Comparison of ENCODE assay signal across 27 cellular contexts in the genomic region with DNA sequence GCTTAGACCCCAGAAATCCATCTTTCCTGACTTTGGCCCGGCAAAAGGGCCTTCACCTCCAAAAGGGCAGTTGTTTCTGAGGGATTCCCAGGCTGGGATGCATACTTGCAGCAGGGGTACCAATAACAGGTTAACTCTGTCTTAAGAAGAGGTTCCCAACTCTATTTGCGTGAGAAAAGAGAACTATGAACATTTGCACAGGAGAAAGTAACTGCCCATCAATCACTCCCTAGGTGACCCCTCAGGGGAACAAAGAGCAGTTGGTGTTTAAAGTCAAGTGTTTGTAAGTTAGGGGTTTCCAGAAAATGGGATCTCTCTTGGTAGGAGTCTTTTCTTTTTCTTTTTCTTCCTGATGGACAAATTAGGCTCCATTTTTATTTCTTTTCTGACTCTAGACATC.
"Had no signal": no experiment of that assay in that cellular context is flagged by ENCODE, and none has a peak within 500 bp of the region (broad histone marks: within the 10 kb centered on the region; RNA-seq: fewer than 3 reads in every experiment).

No MANE protein-coding gene starts in this region.

- H3K36me3 Mint-ChIP-seq: activated naive CD4-positive, alpha-beta T cell treated with anti-CD3 and anti-CD28 coated beads, Interleukin-2, amount 10 ng/mL, durations not matched to agents 7 days and 5 days; activated naive CD4-positive, alpha-beta T cell treated with anti-CD3 and anti-CD28 coated beads, Interleukin-2, amount 50 U/mL, for 72 hours; activated naive CD8-positive, alpha-beta T cell treated with anti-CD3 and anti-CD28 coated beads, Interleukin-2, amount 10 ng/mL, durations not matched to agents 7 days and 5 days had no signal

- H3K4me3 ChIP-seq: esophagus muscularis mucosa, gastrocnemius medialis, heart left ventricle had no signal

- H3K4me3 Mint-ChIP-seq: activated CD4-positive, alpha-beta memory T cell treated with anti-CD3 and anti-CD28 coated beads, Interleukin-2, amount 10 ng/mL, durations not matched to agents 7 days and 5 days; activated CD4-positive, alpha-beta T cell treated with anti-CD3 and anti-CD28 coated beads, Interleukin-2, amount 10 ng/mL, durations not matched to agents 7 days and 5 days; activated naive CD4-positive, alpha-beta T cell treated with anti-CD3 and anti-CD28 coated beads, Interleukin-2, amount 10 ng/mL, durations not matched to agents 7 days and 5 days; activated naive CD8-positive, alpha-beta T cell treated with anti-CD3 and anti-CD28 coated beads, Interleukin-2, amount 10 ng/mL, durations not matched to agents 7 days and 5 days; activated T-cell treated with anti-CD3 and anti-CD28 coated beads, Interleukin-2, amount 50 U/mL, for 24 hours; activated T-cell treated with anti-CD3 and anti-CD28 coated beads, Interleukin-2, amount 50 U/mL, for 72 hours; central memory CD8-positive, alpha-beta T cell; effector memory CD8-positive, alpha-beta T cell had no signal

- H3K27me3 Mint-ChIP-seq: activated T-cell treated with anti-CD3 and anti-CD28 coated beads, Interleukin-2, amount 50 U/mL, for 24 hours; central memory CD8-positive, alpha-beta T cell; effector memory CD8-positive, alpha-beta T cell had no signal

- H3K27ac Mint-ChIP-seq: activated CD4-positive, alpha-beta memory T cell treated with anti-CD3 and anti-CD28 coated beads, Interleukin-2, amount 10 ng/mL, durations not matched to agents 7 days and 5 days; activated CD4-positive, alpha-beta T cell treated with anti-CD3 and anti-CD28 coated beads, Interleukin-2, amount 10 ng/mL, durations not matched to agents 7 days and 5 days; activated naive CD4-positive, alpha-beta T cell treated with anti-CD3 and anti-CD28 coated beads, Interleukin-2, amount 10 ng/mL, durations not matched to agents 7 days and 5 days; activated naive CD4-positive, alpha-beta T cell treated with anti-CD3 and anti-CD28 coated beads, Interleukin-2, amount 50 U/mL, for 72 hours; activated naive CD8-positive, alpha-beta T cell treated with anti-CD3 and anti-CD28 coated beads, Interleukin-2, amount 10 ng/mL, durations not matched to agents 7 days and 5 days; activated T-cell treated with anti-CD3 and anti-CD28 coated beads, Interleukin-2, amount 50 U/mL, for 24 hours; activated T-cell treated with anti-CD3 and anti-CD28 coated beads, Interleukin-2, amount 50 U/mL, for 72 hours; effector memory CD8-positive, alpha-beta T cell had no signal

- H3K9me3 Mint-ChIP-seq: activated CD4-positive, alpha-beta memory T cell treated with anti-CD3 and anti-CD28 coated beads, Interleukin-2, amount 10 ng/mL, durations not matched to agents 7 days and 5 days; activated CD4-positive, alpha-beta T cell treated with anti-CD3 and anti-CD28 coated beads, Interleukin-2, amount 10 ng/mL, durations not matched to agents 7 days and 5 days; activated naive CD4-positive, alpha-beta T cell treated with anti-CD3 and anti-CD28 coated beads, Interleukin-2, amount 10 ng/mL, durations not matched to agents 7 days and 5 days; activated naive CD4-positive, alpha-beta T cell treated with anti-CD3 and anti-CD28 coated beads, Interleukin-2, amount 50 U/mL, for 72 hours; activated naive CD8-positive, alpha-beta T cell treated with anti-CD3 and anti-CD28 coated beads, Interleukin-2, amount 10 ng/mL, durations not matched to agents 7 days and 5 days; activated T-cell treated with anti-CD3 and anti-CD28 coated beads, Interleukin-2, amount 50 U/mL, for 24 hours; central memory CD8-positive, alpha-beta T cell had no signal

- DNase-seq: activated CD4-positive, alpha-beta memory T cell treated with anti-CD3 and anti-CD28 coated beads, Interleukin-2, amount 10 ng/mL, durations not matched to agents 7 days and 5 days; activated CD4-positive, alpha-beta T cell treated with anti-CD3 and anti-CD28 coated beads for 1 hour; activated CD4-positive, alpha-beta T cell treated with anti-CD3 and anti-CD28 coated beads for 4 hours; activated CD4-positive, alpha-beta T cell treated with anti-CD3 and anti-CD28 coated beads, Interleukin-2, amount 10 ng/mL, durations not matched to agents 7 days and 5 days; activated CD4-positive, alpha-beta T cell treated with anti-CD3 and anti-CD28 coated beads, Interleukin-2, amount 50 U/mL, for 4 hours; activated CD8-positive, alpha-beta memory T cell treated with anti-CD3 and anti-CD28 coated beads, Interleukin-2, amount 50 U/mL, for 48 hours; activated gamma-delta T cell; activated naive CD4-positive, alpha-beta T cell; activated naive CD4-positive, alpha-beta T cell treated with anti-CD3 and anti-CD28 coated beads, Interleukin-2, amount 10 ng/mL, durations not matched to agents 7 days and 5 days; activated naive CD8-positive, alpha-beta T cell treated with anti-CD3 and anti-CD28 coated beads, Interleukin-2, amount 10 ng/mL, durations not matched to agents 7 days and 5 days; activated T-cell treated with anti-CD3 and anti-CD28 coated beads for 4 hours; activated T-cell treated with anti-CD3 and anti-CD28 coated beads, Interleukin-2, amount 50 U/mL, for 24 hours; activated T-cell treated with anti-CD3 and anti-CD28 coated beads, Interleukin-2, amount 50 U/mL, for 72 hours; brain microvascular endothelial cell; cortex of kidney; dermis blood vessel endothelial cell; effector CD4-positive, alpha-beta T cell; effector memory CD8-positive, alpha-beta T cell; erythroblast; foreskin keratinocyte; gastrocnemius medialis; glutamatergic neuron; heart left ventricle; T-helper 2 cell had no signal

- H3K9me3 ChIP-seq: gastrocnemius medialis had no signal

- H3K4me1 ChIP-seq: esophagus muscularis mucosa, foreskin keratinocyte, heart left ventricle had no signal

- H3K36me3 ChIP-seq: brain microvascular endothelial cell, esophagus muscularis mucosa, gastrocnemius medialis, heart left ventricle had no signal

- H3K4me1 Mint-ChIP-seq: activated CD4-positive, alpha-beta memory T cell treated with anti-CD3 and anti-CD28 coated beads, Interleukin-2, amount 10 ng/mL, durations not matched to agents 7 days and 5 days; activated CD4-positive, alpha-beta T cell treated with anti-CD3 and anti-CD28 coated beads, Interleukin-2, amount 10 ng/mL, durations not matched to agents 7 days and 5 days; activated naive CD4-positive, alpha-beta T cell treated with anti-CD3 and anti-CD28 coated beads, Interleukin-2, amount 10 ng/mL, durations not matched to agents 7 days and 5 days; activated naive CD8-positive, alpha-beta T cell treated with anti-CD3 and anti-CD28 coated beads, Interleukin-2, amount 10 ng/mL, durations not matched to agents 7 days and 5 days; central memory CD8-positive, alpha-beta T cell had no signal

- H3K27ac ChIP-seq: brain microvascular endothelial cell, esophagus muscularis mucosa, foreskin keratinocyte, gastrocnemius medialis, heart left ventricle had no signal

- ATAC-seq: activated naive CD4-positive, alpha-beta T cell treated with anti-CD3 and anti-CD28 coated beads, Interleukin-2, amount 50 U/mL, for 72 hours; activated T-cell treated with anti-CD3 and anti-CD28 coated beads, Interleukin-2, amount 50 U/mL, for 72 hours; effector memory CD8-positive, alpha-beta T cell; foreskin keratinocyte; gastrocnemius medialis; heart left ventricle had no signal

- H3K27me3 ChIP-seq: brain microvascular endothelial cell, esophagus muscularis mucosa, foreskin keratinocyte, gastrocnemius medialis, heart left ventricle had no signal
